Comparison of ENCODE assay signal across 10 cellular contexts in genomic region chr2:221002101-221002500, GRCh38.
"Had no signal": no experiment of that assay in that cellular context is flagged by ENCODE, and none has a peak within 500 bp of the region (broad histone marks: within the 10 kb centered on the region; RNA-seq: fewer than 3 reads in every experiment).

No MANE protein-coding gene starts in this region.

- H3K4me3 ChIP-seq: GM23248, HAP-1, K562 had no signal

- H3K36me3 ChIP-seq: HAP-1 had no signal

- H3K4me1 ChIP-seq: HAP-1 had no signal

- H3K9ac ChIP-seq: GM23248 had no signal

- H3K27ac ChIP-seq: GM23248, HL-60 had no signal

- H3K9me3 ChIP-seq: HAP-1 had no signal

- FAIRE-seq: K562 had no signal

- DNase-seq: GM23248, GOT3, H7, HFFc6, IMR-90, KG1 had no signal

- ATAC-seq: HCT116, K562 had no signal

- H2AFZ ChIP-seq: GM23248 had no signal
